ENCODE assay signal across 24 cellular contexts in genomic region chr12:48783432-48783831, GRCh38. TPM values are rescaled to one million over a fixed set of nuclear protein-coding genes. Genes with fewer than 3 reads are reported as not detected.
"Had no signal": no experiment of that assay in that cellular context is flagged by ENCODE, and none has a peak within 500 bp of the region (broad histone marks: within the 10 kb centered on the region; RNA-seq: fewer than 3 reads in every experiment).

No MANE protein-coding gene starts in this region.

- H3K27ac ChIP-seq: esophagus squamous epithelium, left lung, lower lobe of right lung, pancreas, thyroid gland, vagina had no signal

- H3K27me3 ChIP-seq: esophagus squamous epithelium, pancreas, thyroid gland, vagina had no signal

- H3K4me3 ChIP-seq: esophagus squamous epithelium, left lung, lower lobe of right lung, pancreas, smooth muscle cell, thyroid gland, vagina had no signal

- H3K9me3 ChIP-seq: esophagus squamous epithelium, left lung, lower lobe of right lung, pancreas, thyroid gland, vagina had no signal

- DNase-seq: cerebellar nuclear complex; effector CD8-positive, alpha-beta T cell; endodermal cell; esophagus squamous epithelium; foreskin melanocyte; glutamatergic neuron; lower lobe of right lung; naive thymus-derived CD8-positive, alpha-beta T cell; nephron progenitor cell; occipital lobe; retina; stimulated activated CD4-positive, alpha-beta T cell treated with anti-CD3 and anti-CD28 coated beads, Interleukin-12 subunit alpha, Interleukin-12 subunit beta, amount 100 ng/mL, for 4 hours; stimulated activated CD4-positive, alpha-beta T cell treated with anti-CD3 and anti-CD28 coated beads, Interleukin-1b, Interleukin-23, amount 100 ng/mL, for 48 hours; stimulated activated CD4-positive, alpha-beta T cell treated with anti-CD3 and anti-CD28 coated beads, Interleukin-4, amount 100 ng/mL, for 1 hour; stimulated activated CD8-positive, alpha-beta memory T cell treated with anti-CD3 and anti-CD28 coated beads, Interleukin-4, amount 100 ng/mL, for 48 hours; stimulated activated naive CD4-positive, alpha-beta T cell; stimulated activated naive CD8-positive, alpha-beta T cell treated with anti-CD3 and anti-CD28 coated beads, Interleukin-15, amount 100 ng/mL, for 72 hours; thyroid gland; trophoblast cell had no signal

- H3K4me2 ChIP-seq: smooth muscle cell had no signal

- ATAC-seq: left lung; lower lobe of right lung; naive thymus-derived CD8-positive, alpha-beta T cell; pancreas; sciatic nerve had no signal

RNA-seq across cellular contexts. Expression of gene ADCY6, which starts 5.5 kb away (rescaled TPM):
- total RNA-seq: naive thymus-derived CD8-positive, alpha-beta T cell had no signal
- polyA plus RNA-seq: naive thymus-derived CD8-positive, alpha-beta T cell had no signal
